Comparison of ENCODE assay signal across 18 cellular contexts in genomic region chr10:126673565-126673964, GRCh38. TPM values are rescaled to one million over a fixed set of nuclear protein-coding genes. Genes with fewer than 3 reads are reported as not detected.
DNase-seq lines count a peak whose midpoint lies in the region; TF ChIP-seq lines count a peak whose summit lies in the region.
"Had no signal": no experiment of that assay in that cellular context is flagged by ENCODE, and none has a peak within 500 bp of the region (broad histone marks: within the 10 kb centered on the region; RNA-seq: fewer than 3 reads in every experiment).

No MANE protein-coding gene starts in this region.

- TF ChIP-seq CTCF in dorsolateral prefrontal cortex (IDR thresholded peaks at IDR 0.05 in 54 of 56, conservative IDR thresholded peaks at IDR 0.05 in 2 of 56; ENCODE audit: low read depth in 1 of 56, partially characterized antibody in 56 of 56) (no peak), PC-9 (conservative IDR thresholded peaks at IDR 0.05) (no peak)

- H3K4me3 ChIP-seq in dorsolateral prefrontal cortex (no peak overlapping the region), PC-9 (no peak overlapping the region)

- no peak overlapping the region for H3K4me2 ChIP-seq in PC-9

- no peak overlapping the region for H3K4me3 Mint-ChIP-seq in immature natural killer cell
- H3K4me3 Mint-ChIP-seq: HFFc6 had no signal

- no peaks in the 10 kb centered on the region for H3F3A ChIP-seq in PC-9 (ENCODE audit: insufficient read depth, low read depth)

- no peaks in the 10 kb centered on the region for H3K4me1 Mint-ChIP-seq in immature natural killer cell

- no peaks in the 10 kb centered on the region for H3K9me2 ChIP-seq in PC-9 (ENCODE audit: insufficient read depth)

- no peak overlapping the region for H2AFZ ChIP-seq in PC-9

- H3K9me3 ChIP-seq in PC-9 (ENCODE audit: insufficient read depth, low read depth) = no peaks in the 10 kb centered on the region

- no peaks in the 10 kb centered on the region for H3K4me1 ChIP-seq in PC-9 (replicated peaks; ENCODE audit: insufficient read depth)

- peaks cover 0 to 2% (median 0%) of the 10 kb centered on the region in 6 donors for H3K9me3 Mint-ChIP-seq in immature natural killer cell

- no peaks in the 10 kb centered on the region for H3K36me3 Mint-ChIP-seq in immature natural killer cell

- H3K27me3 Mint-ChIP-seq in immature natural killer cell (ENCODE audit: low read depth in 3 of 3) = peaks cover 1 to 3% (median 2%) of the 10 kb centered on the region in 3 donors

- H3K27ac ChIP-seq in dorsolateral prefrontal cortex = peak overlapping the region in 58 of 59 donors; percentile 28 to 99 (median 82)
- H3K27ac ChIP-seq in PC-9 = no peak overlapping the region
- H3K27ac ChIP-seq: C4-2B had no signal

- no peaks in the 10 kb centered on the region for H3K79me2 ChIP-seq in PC-9 (ENCODE audit: low read depth)

- H3K27ac Mint-ChIP-seq in immature natural killer cell = no peak overlapping the region
- H3K27ac Mint-ChIP-seq: HFFc6 had no signal

- no TSS peak for BruUV-seq in PC-9 (replicated peaks; lab: Mats Ljungman, UMichigan)

- POLR2A ChIA-PET in PC-9 (lab: Charles Lee; ENCODE audit: unreplicated experiment) = no interaction called here

- peaks cover 0 to 4% (median 0%) of the 10 kb centered on the region in 45 donors for H3K27me3 ChIP-seq in dorsolateral prefrontal cortex
- H3K27me3 ChIP-seq in PC-9 (ENCODE audit: insufficient read depth, low read depth) = no peaks in the 10 kb centered on the region; the same call in 1 of the 2 replicates

- no peaks in the 10 kb centered on the region for H3K36me3 ChIP-seq in PC-9 (ENCODE audit: low read depth)

- intact Hi-C loops in dorsolateral prefrontal cortex (cut with DNase I) (loop anchor here in 1 of 2 donors (5.0 kb wide), 1 partner anchor 74 kb away; no protein-coding TSS in a partner anchor), PC-9 (cut with micrococcal nuclease; ENCODE audit: unreplicated experiment) (no loop called here)

- H4K20me1 ChIP-seq in PC-9 (ENCODE audit: insufficient read depth) = no peaks in the 10 kb centered on the region

- CTCF ChIA-PET in PC-9 (lab: Charles Lee) = no interaction called here

- DNase-seq in NCI-H524 (lab: John Stamatoyannopoulos, UW) (peak; percentile 40 to 67), dorsolateral prefrontal cortex (peak in 5 of 10 donors; percentile 39 to 77 (median 57)), medulla oblongata (ENCODE audit: extremely low spot score) (peak; percentile 71), superior temporal gyrus (ENCODE audit: extremely low spot score) (peak; percentile 71), NCI-H2029 (lab: John Stamatoyannopoulos, UW) (no peak), PC-9 (no peak), immature natural killer cell (no peak)
- DNase-seq: DMS79, H7, HFFc6, Kasumi-1, NCI-H1694, NCI-H2081 treated with DMSO at 0.1 percent for 48 hours, NCI-H82, OCI-M1, Right ventricle myocardium superior had no signal

RNA-seq across cellular contexts. Expression of gene C10orf90, which starts 3.1 kb away (rescaled TPM):
- total RNA-seq in dorsolateral prefrontal cortex (100 to 1,000 TPM in 6 of 120 experiments, 10 to 100 TPM in 113, 1 to 10 TPM in 1; 8.8 to 166 (median 43.8) TPM), PC-9 (2021) (0.59 TPM in 1 of 2 replicates, not detected in the other)
- not detected for polyA plus RNA-seq in immature natural killer cell
- total RNA-seq: HFFc6, MCF 10A, Right ventricle myocardium superior had no signal

Comparison
In these comparisons a context has a peak if more than half of its experiments do, and no peak if none do; other contexts are left out.
1. DNase-seq: peak in NCI-H524 (2 of 2), medulla oblongata (single experiment) and superior temporal gyrus (single experiment); none in NCI-H2029 (single experiment), PC-9 (0 of 2) and immature natural killer cell (0 of 3).